ENCODE assay signal across 12 cellular contexts in the genomic region with DNA sequence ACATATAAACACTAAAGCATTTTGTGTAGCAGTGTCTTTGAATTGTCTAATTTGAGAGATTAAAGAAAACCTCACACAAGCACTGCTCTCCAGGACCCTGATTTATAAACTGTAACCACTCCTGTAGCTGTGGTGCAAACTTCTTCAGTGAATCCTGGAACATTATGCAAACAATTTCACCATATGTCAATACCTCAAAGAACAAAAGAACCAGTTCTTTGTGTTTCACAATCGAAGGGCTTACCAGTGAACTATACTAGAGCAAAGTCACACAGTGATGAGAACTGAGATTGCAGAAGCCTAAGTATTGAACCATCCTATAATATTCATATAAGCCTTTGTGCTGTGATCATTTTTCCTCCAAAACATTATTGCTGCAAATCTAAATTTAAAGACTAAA. TPM values are rescaled to one million over a fixed set of nuclear protein-coding genes. Genes with fewer than 3 reads are reported as not detected.
DNase-seq lines count a peak whose midpoint lies in the region; ATAC-seq and TF ChIP-seq lines count a peak whose summit lies in the region.
"Had no signal": no experiment of that assay in that cellular context is flagged by ENCODE, and none has a peak within 500 bp of the region (broad histone marks: within the 10 kb centered on the region; RNA-seq: fewer than 3 reads in every experiment).

No MANE protein-coding gene starts in this region.

- POLR2A ChIA-PET in naive thymus-derived CD8-positive, alpha-beta T cell (lab: Charles Lee) = interaction anchor here (2.3 kb wide), 1 partner anchor 232 kb away, joined by 9 read pairs; a partner anchor contains a TSS

- in situ Hi-C loops in astrocyte of the spinal cord (cut with HindIII; ENCODE audit: low sequenced_read_pairs) = no loop called here

- H3K4me1 Mint-ChIP-seq in naive thymus-derived CD8-positive, alpha-beta T cell = peaks cover 18 to 66% (median 54%) of the 10 kb centered on the region in 4 donors

- peak overlapping the region in 3 of 10 donors; percentile 6 to 31 (median 18) for H3K4me3 Mint-ChIP-seq in naive thymus-derived CD8-positive, alpha-beta T cell
- H3K4me3 Mint-ChIP-seq: GM23338 had no signal

- H3K27ac Mint-ChIP-seq in naive thymus-derived CD8-positive, alpha-beta T cell = peak overlapping the region in 9 of 10 donors; percentile 4 to 92 (median 71)
- H3K27ac Mint-ChIP-seq: GM23338 had no signal

- H3K27me3 Mint-ChIP-seq in naive thymus-derived CD8-positive, alpha-beta T cell = no peaks in the 10 kb centered on the region

- no peak for TF ChIP-seq CTCF in astrocyte of the spinal cord (IDR thresholded peaks at IDR 0.05; ENCODE audit: low read depth, low read length)

- H3K4me3 ChIP-seq in astrocyte of the spinal cord (ENCODE audit: low read depth, low read length) = no peak overlapping the region
- H3K4me3 ChIP-seq: dorsolateral prefrontal cortex, GM23338 had no signal

- DNase-seq in astrocyte of the spinal cord (ENCODE audit: low read depth, low spot score) (peak; percentile 38), anterior cingulate cortex (lab: John Stamatoyannopoulos, UW) (no peak), foreskin melanocyte (no peak)
- DNase-seq in naive thymus-derived CD8-positive, alpha-beta T cell = peak in 2 of 10 donors; percentile 29 to 33
- DNase-seq: dorsolateral prefrontal cortex; stimulated activated CD4-positive, alpha-beta T cell treated with anti-CD3 and anti-CD28 coated beads, Interleukin-2, amount 100 ng/mL, for 48 hours had no signal

- ATAC-seq in GM18861 (IDR thresholded peaks at IDR 0.05; ENCODE audit: unreplicated experiment) (peak; percentile 35), HG03432 (IDR thresholded peaks at IDR 0.05; ENCODE audit: unreplicated experiment) (peak; percentile 66), HG02759 (IDR thresholded peaks at IDR 0.05; ENCODE audit: unreplicated experiment) (no peak), HG02571 (IDR thresholded peaks at IDR 0.05; ENCODE audit: unreplicated experiment) (no peak)
- peak; percentile 58 to 68 for ATAC-seq in naive thymus-derived CD8-positive, alpha-beta T cell
- ATAC-seq: GM23338, Right ventricle myocardium inferior had no signal

- peaks cover 12 to 25% (median 24%) of the 10 kb centered on the region in 3 donors for H3K36me3 Mint-ChIP-seq in naive thymus-derived CD8-positive, alpha-beta T cell

- H3K9me3 Mint-ChIP-seq in naive thymus-derived CD8-positive, alpha-beta T cell = peaks cover 0 to 5% (median 0%) of the 10 kb centered on the region in 9 donors
- H3K9me3 Mint-ChIP-seq: GM23338 had no signal

RNA-seq across cellular contexts. Expression of a gene that starts 21.5 kb away (rescaled TPM):
- 10 to 100 TPM; 60.5 to 64.7 TPM for total RNA-seq in naive thymus-derived CD8-positive, alpha-beta T cell
- polyA plus RNA-seq in naive thymus-derived CD8-positive, alpha-beta T cell = 10 to 100 TPM; 41.8 to 62.4 (median 59.9) TPM

Comparison
In these comparisons a context has a peak if more than half of its experiments do, and no peak if none do; other contexts are left out.
1. ATAC-seq: peak in GM18861 (single experiment), HG03432 (single experiment) and naive thymus-derived CD8-positive, alpha-beta T cell (2 of 2); none in HG02759 (single experiment) and HG02571 (single experiment).